1 cellular context compared by ENCODE assay signal in genomic region chr13:99658266-99658991, GRCh38.
TF ChIP-seq lines count a peak whose summit lies in the region.

No MANE protein-coding gene starts in this region.

TF ChIP-seq in K562, 482 proteins besides CTCF, POLR2A, EP300 and RAD21 (continued from another document):
- TF ChIP-seq, protein P1, sequence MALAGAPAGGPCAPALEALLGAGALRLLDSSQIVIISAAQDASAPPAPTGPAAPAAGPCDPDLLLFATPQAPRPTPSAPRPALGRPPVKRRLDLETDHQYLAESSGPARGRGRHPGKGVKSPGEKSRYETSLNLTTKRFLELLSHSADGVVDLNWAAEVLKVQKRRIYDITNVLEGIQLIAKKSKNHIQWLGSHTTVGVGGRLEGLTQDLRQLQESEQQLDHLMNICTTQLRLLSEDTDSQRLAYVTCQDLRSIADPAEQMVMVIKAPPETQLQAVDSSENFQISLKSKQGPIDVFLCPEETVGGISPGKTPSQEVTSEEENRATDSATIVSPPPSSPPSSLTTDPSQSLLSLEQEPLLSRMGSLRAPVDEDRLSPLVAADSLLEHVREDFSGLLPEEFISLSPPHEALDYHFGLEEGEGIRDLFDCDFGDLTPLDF (CRISPR knock-in tag; IDR thresholded peaks at IDR 0.05), result no peak
- TF ChIP-seq GATA2 (CRISPR knock-in tag; IDR thresholded peaks at IDR 0.05) (no peak), NKRF (IDR thresholded peaks at IDR 0.05; ENCODE audit: borderline replicate concordance) (no peak)
